Comparison of ENCODE assay signal across 8 cellular contexts in genomic region chr19:55387736-55388497, GRCh38. TPM values are rescaled to one million over a fixed set of nuclear protein-coding genes. Genes with fewer than 3 reads are reported as not detected.
DNase-seq lines count a peak whose midpoint lies in the region; TF ChIP-seq lines count a peak whose summit lies in the region.

No MANE protein-coding gene starts in this region.

- H3K23ac ChIP-seq in neuronal stem cell (ENCODE audit: low read depth, low read length, poor library complexity) = peak overlapping the region; percentile 3

- H3K27me3 ChIP-seq in DOHH2 (ENCODE audit: control insufficient read depth, low read length) = peaks cover 3% of the 10 kb centered on the region; the same call in 1 of the 2 replicates
- H3K27me3 ChIP-seq in NT2/D1 (ENCODE audit: insufficient read depth, insufficient read length) = peaks cover under 1% of the 10 kb centered on the region
- no peaks in the 10 kb centered on the region for H3K27me3 ChIP-seq in effector memory CD4-positive, alpha-beta T cell (replicated peaks; ENCODE audit: control insufficient read depth, insufficient read depth, low read length, poor library complexity, severe bottlenecking)
- H3K27me3 ChIP-seq in neuronal stem cell (ENCODE audit: control insufficient read depth in 3 of 3, insufficient read depth in 3 of 3, low read depth in 1 of 3, low read length in 3 of 3) = peaks cover 0 to 3% (median 0%) of the 10 kb centered on the region in 3 experiments

- no peak for TF ChIP-seq CTCF in DOHH2 (IDR thresholded peaks at IDR 0.05; ENCODE audit: low read depth, low read length, poor library complexity, severe bottlenecking)

- DNase-seq in NT2/D1 (ENCODE audit: low read depth, low spot score) (no peak), neuronal stem cell (ENCODE audit: low spot score) (no peak), NCI-H2171 (lab: John Stamatoyannopoulos, UW) (no peak), foreskin melanocyte (no peak), germinal center (ENCODE audit: low spot score) (no peak), HPDE6-E6E7 (ENCODE audit: extremely low spot score) (no peak)
- no peak for DNase-seq in effector memory CD4-positive, alpha-beta T cell

- no peak overlapping the region for H2BK15ac ChIP-seq in neuronal stem cell (ENCODE audit: low read length)

- no peak overlapping the region for H2AFZ ChIP-seq in neuronal stem cell (ENCODE audit: low read length)

- H3K4me3 ChIP-seq in DOHH2 (ENCODE audit: low read length) = peak overlapping the region; percentile 99
- peak overlapping the region; percentile 97 for H3K4me3 ChIP-seq in NT2/D1 (ENCODE audit: insufficient read length, low read depth)
- H3K4me3 ChIP-seq in effector memory CD4-positive, alpha-beta T cell (ENCODE audit: insufficient read depth, low read depth, low read length, poor library complexity, severe bottlenecking) = no peak overlapping the region
- peak overlapping the region; percentile 15 to 89 for H3K4me3 ChIP-seq in neuronal stem cell (ENCODE audit: low read length in 2 of 2)

- H3K4ac ChIP-seq in neuronal stem cell (ENCODE audit: low read length) = no peak overlapping the region

- no peak overlapping the region for H4K8ac ChIP-seq in neuronal stem cell (ENCODE audit: low read depth, low read length)

- peak overlapping the region; percentile 99 for H3K9ac ChIP-seq in NT2/D1 (ENCODE audit: insufficient read length, low read depth)
- H3K9ac ChIP-seq in neuronal stem cell (ENCODE audit: low read depth, low read length, poor library complexity) = peak overlapping the region; percentile 68

- peaks cover 26% of the 10 kb centered on the region for H3K79me1 ChIP-seq in neuronal stem cell (ENCODE audit: low read depth, low read length)

- H3K79me2 ChIP-seq in DOHH2 (ENCODE audit: control insufficient read depth, low read length) = peaks cover 44% of the 10 kb centered on the region

- no peak overlapping the region for H2BK5ac ChIP-seq in neuronal stem cell (ENCODE audit: low read length)

- H3F3A ChIP-seq in DOHH2 (ENCODE audit: control insufficient read depth, insufficient read depth) = peaks cover 71% of the 10 kb centered on the region

- no peak overlapping the region for H2BK120ac ChIP-seq in neuronal stem cell (ENCODE audit: low read depth, low read length)

- H3K27ac ChIP-seq in DOHH2 (ENCODE audit: low read depth, low read length) (no peak overlapping the region), neuronal stem cell (replicated peaks; ENCODE audit: low read length) (no peak overlapping the region)
- H3K27ac ChIP-seq in effector memory CD4-positive, alpha-beta T cell (ENCODE audit: insufficient read depth, low read length, poor library complexity, severe bottlenecking) = peak overlapping the region; percentile 91

- no peaks in the 10 kb centered on the region for H3K9me2 ChIP-seq in DOHH2 (replicated peaks; ENCODE audit: control insufficient read depth, low read length)

- H4K20me1 ChIP-seq in DOHH2 (ENCODE audit: control insufficient read depth, insufficient read depth, low read depth, low read length) = peaks cover 36% of the 10 kb centered on the region

- no peak overlapping the region for H2BK12ac ChIP-seq in neuronal stem cell (ENCODE audit: low read length)

- no peak overlapping the region for H4K91ac ChIP-seq in neuronal stem cell (ENCODE audit: low read depth, low read length, poor library complexity)

- H3K4me2 ChIP-seq in DOHH2 (ENCODE audit: low read length) (peak overlapping the region; percentile 99), neuronal stem cell (ENCODE audit: insufficient read depth, low read length, poor library complexity, severe bottlenecking) (peak overlapping the region; percentile 22)

- no peak overlapping the region for H3K14ac ChIP-seq in neuronal stem cell (ENCODE audit: low read length)

- WGBS in neuronal stem cell (ENCODE audit: extremely low coverage in 2 of 2, insufficient read length in 2 of 2, insufficient replicate concordance in 1 of 2), 2 donors = no CpG with 5 or more reads among the region's 24 CpGs

- H2AK5ac ChIP-seq in neuronal stem cell (ENCODE audit: low read depth, low read length) = no peak overlapping the region

- H3K36me3 ChIP-seq in DOHH2 (ENCODE audit: control insufficient read depth, low read length) (peaks cover 54% of the 10 kb centered on the region), NT2/D1 (ENCODE audit: insufficient read depth, insufficient read length, low read length) (peaks cover 56% of the 10 kb centered on the region), neuronal stem cell (replicated peaks in 1 of 2; ENCODE audit: control insufficient read depth in 2 of 2, insufficient read depth in 2 of 2, low read length in 2 of 2) (peaks cover 44 to 57% of the 10 kb centered on the region in 2 donors)
- H3K36me3 ChIP-seq in effector memory CD4-positive, alpha-beta T cell (ENCODE audit: control insufficient read depth, insufficient read depth, low read length) = peaks cover 47% of the 10 kb centered on the region

- H3K18ac ChIP-seq in neuronal stem cell (ENCODE audit: low read length) = no peak overlapping the region

- peaks cover 59% of the 10 kb centered on the region for H3K4me1 ChIP-seq in DOHH2 (ENCODE audit: control insufficient read depth, low read length)
- H3K4me1 ChIP-seq in NT2/D1 (ENCODE audit: insufficient read depth, insufficient read length) = peaks cover 43% of the 10 kb centered on the region
- peaks cover 47% of the 10 kb centered on the region for H3K4me1 ChIP-seq in effector memory CD4-positive, alpha-beta T cell (ENCODE audit: control insufficient read depth, insufficient read depth, low read length, poor library complexity, severe bottlenecking)
- H3K4me1 ChIP-seq in neuronal stem cell (ENCODE audit: control insufficient read depth in 2 of 2, insufficient read depth in 1 of 2, low read depth in 1 of 2, low read length in 2 of 2) = peaks cover 33 to 47% of the 10 kb centered on the region in 2 donors

- no peaks in the 10 kb centered on the region for H3K9me3 ChIP-seq in DOHH2 (ENCODE audit: control insufficient read depth, insufficient read depth, low read length)
- no peaks in the 10 kb centered on the region for H3K9me3 ChIP-seq in NT2/D1 (ENCODE audit: insufficient read depth, low read length)
- no peaks in the 10 kb centered on the region for H3K9me3 ChIP-seq in effector memory CD4-positive, alpha-beta T cell (ENCODE audit: control insufficient read depth, low read length)
- peaks cover 0 to under 1% of the 10 kb centered on the region in 2 donors for H3K9me3 ChIP-seq in neuronal stem cell (replicated peaks in 1 of 2; ENCODE audit: control insufficient read depth in 2 of 2, insufficient read depth in 1 of 2, low read depth in 1 of 2, low read length in 2 of 2)

RNA-seq across cellular contexts. Expression of gene RPL28, which starts 2.2 kb away (rescaled TPM):
- 2,729 TPM for polyA plus RNA-seq in neuronal stem cell (2013, experiment 1 of 2)
- 2,534 TPM for polyA plus RNA-seq in neuronal stem cell (2013, experiment 2 of 2)

RNA-seq across cellular contexts. Expression of gene TMEM238, which starts 3.8 kb away (rescaled TPM):
- polyA plus RNA-seq in neuronal stem cell (2013, experiment 1 of 2) = 0.14 TPM
- 0.14 TPM for polyA plus RNA-seq in neuronal stem cell (2013, experiment 2 of 2)

RNA-seq across cellular contexts. Expression of gene TMEM190, which starts 11.3 kb away (rescaled TPM):
- polyA plus RNA-seq in neuronal stem cell (2013, experiment 1 of 2) = 0.85 TPM
- polyA plus RNA-seq in neuronal stem cell (2013, experiment 2 of 2) = 0.46 TPM

RNA-seq across cellular contexts. Expression of gene IL11, which starts 17.7 kb away (rescaled TPM):
- polyA plus RNA-seq in neuronal stem cell (2013, experiment 1 of 2) = 1.1 TPM
- polyA plus RNA-seq in neuronal stem cell (2013, experiment 2 of 2) = 1.1 TPM

RNA-seq across cellular contexts. Expression of gene UBE2S, which starts 19.7 kb away (rescaled TPM):
- 344 TPM for polyA plus RNA-seq in neuronal stem cell (2013, experiment 1 of 2)
- 342 TPM for polyA plus RNA-seq in neuronal stem cell (2013, experiment 2 of 2)
